Comparison of ENCODE assay signal across 10 cellular contexts in genomic region chr16:51577621-51578303, GRCh38.
DNase-seq lines count a peak whose midpoint lies in the region; ATAC-seq, FAIRE-seq and TF ChIP-seq lines count a peak whose summit lies in the region.
"Had no signal": no experiment of that assay in that cellular context is flagged by ENCODE, and none has a peak within 500 bp of the region (broad histone marks: within the 10 kb centered on the region; RNA-seq: fewer than 3 reads in every experiment).

No MANE protein-coding gene starts in this region.

- H3K79me2 ChIP-seq in endothelial cell of umbilical vein (ENCODE audit: control insufficient read depth, insufficient read depth, low read length) (no peaks in the 10 kb centered on the region), trophoblast cell (ENCODE audit: control insufficient read depth, insufficient read depth, low read length, poor library complexity) (no peaks in the 10 kb centered on the region)

- no peak overlapping the region for H3K27ac ChIP-seq in endothelial cell of umbilical vein (ENCODE audit: insufficient read depth, low read depth, low read length)
- no peak overlapping the region for H3K27ac ChIP-seq in trophoblast cell (ENCODE audit: low read depth, low read length)
- H3K27ac ChIP-seq in adrenal gland = no peak overlapping the region

- no peak overlapping the region for H3K18ac ChIP-seq in trophoblast cell (ENCODE audit: low read length)

- no peak overlapping the region for H4K12ac ChIP-seq in trophoblast cell (ENCODE audit: low read depth, low read length)

- BruUV-seq in endothelial cell of umbilical vein (replicated peaks; lab: Mats Ljungman, UMichigan) = no TSS peak

- no peak overlapping the region for H2BK120ac ChIP-seq in trophoblast cell (ENCODE audit: insufficient read depth, low read length, poor library complexity)

- intact Hi-C loops in endothelial cell of umbilical vein (cut with micrococcal nuclease) = no loop called here
- intact Hi-C loops in adrenal gland (cut with DNase I) = no loop called here

- TF ChIP-seq CTCF in endothelial cell of umbilical vein (IDR thresholded peaks at IDR 0.05; ENCODE audit: extremely low read depth in 1 of 2, insufficient read depth in 1 of 2, low read depth in 1 of 2, low read length in 2 of 2) (no peak), adrenal gland (IDR thresholded peaks at IDR 0.05) (no peak)

- TF ChIP-seq POLR2A in endothelial cell of umbilical vein (IDR thresholded peaks at IDR 0.05; ENCODE audit: low read depth, low read length) = no peak
- TF ChIP-seq POLR2A in adrenal gland (IDR thresholded peaks at IDR 0.05) = no peak

- H3K4me3 ChIP-seq in endothelial cell of umbilical vein (replicated peaks in 1 of 3; ENCODE audit: insufficient read depth in 1 of 3, low read depth in 1 of 3, low read length in 3 of 3) (no peak overlapping the region), trophoblast cell (ENCODE audit: low read depth, low read length) (no peak overlapping the region), adrenal gland (no peak overlapping the region)

- no peak overlapping the region for H4K8ac ChIP-seq in trophoblast cell (ENCODE audit: low read depth, low read length)

- H3K4me2 ChIP-seq in endothelial cell of umbilical vein (ENCODE audit: insufficient read depth, low read length) (peak overlapping the region; percentile 52), trophoblast cell (ENCODE audit: low read length) (peak overlapping the region; percentile 29)

- H2AK5ac ChIP-seq in trophoblast cell (ENCODE audit: low read length) = no peak overlapping the region

- no peak overlapping the region for H3K14ac ChIP-seq in trophoblast cell (ENCODE audit: low read length)

- peak overlapping the region; percentile 86 for H3K23ac ChIP-seq in trophoblast cell (ENCODE audit: low read length)

- peaks cover 8% of the 10 kb centered on the region for H3K4me1 ChIP-seq in endothelial cell of umbilical vein (ENCODE audit: control insufficient read depth, extremely low read depth, insufficient read depth, low read length)
- H3K4me1 ChIP-seq in trophoblast cell (ENCODE audit: control insufficient read depth in 1 of 2, insufficient read depth in 2 of 2, low read length in 2 of 2) = peaks cover 0 to 2% of the 10 kb centered on the region in 2 experiments
- H3K4me1 ChIP-seq in adrenal gland (replicated peaks in 1 of 2) = no peaks in the 10 kb centered on the region

- H3K9me3 ChIP-seq in endothelial cell of umbilical vein (replicated peaks; ENCODE audit: control insufficient read depth, insufficient read depth, low read length) (no peaks in the 10 kb centered on the region), trophoblast cell (ENCODE audit: insufficient read depth, low read depth, low read length) (no peaks in the 10 kb centered on the region), adrenal gland (replicated peaks in 1 of 3) (no peaks in the 10 kb centered on the region)

- ATAC-seq in GM21529 (IDR thresholded peaks at IDR 0.05; ENCODE audit: unreplicated experiment) = peak; percentile 49

- H3K79me1 ChIP-seq in trophoblast cell (ENCODE audit: low read length) = no peaks in the 10 kb centered on the region

- no peaks in the 10 kb centered on the region for H4K20me1 ChIP-seq in endothelial cell of umbilical vein (replicated peaks; ENCODE audit: control insufficient read depth, extremely low read depth, insufficient read depth, low read length)

- H3K27me3 ChIP-seq in endothelial cell of umbilical vein (ENCODE audit: control insufficient read depth in 2 of 2, insufficient read depth in 2 of 2, low read length in 2 of 2) (no peaks in the 10 kb centered on the region), trophoblast cell (ENCODE audit: insufficient read depth, low read length) (no peaks in the 10 kb centered on the region), adrenal gland (no peaks in the 10 kb centered on the region)

- peak overlapping the region; percentile 56 for H2AFZ ChIP-seq in endothelial cell of umbilical vein (ENCODE audit: low read depth, low read length)
- H2AFZ ChIP-seq in trophoblast cell (ENCODE audit: insufficient read depth, low read length, poor library complexity) = no peak overlapping the region

- no peak overlapping the region for H4K91ac ChIP-seq in trophoblast cell (ENCODE audit: low read depth, low read length)

- dilution Hi-C loops in endothelial cell of umbilical vein (cut with MboI; ENCODE audit: extremely low pct_ligation_motif_present, low sequenced_read_pairs) = no loop called here

- POLR2A ChIA-PET in endothelial cell of umbilical vein (lab: Charles Lee) = no interaction called here

- CTCF ChIA-PET in endothelial cell of umbilical vein (lab: Charles Lee) = no interaction called here

- H3K9ac ChIP-seq in endothelial cell of umbilical vein (replicated peaks; ENCODE audit: extremely low read depth, insufficient read depth, low read length) = no peak overlapping the region
- no peak overlapping the region for H3K9ac ChIP-seq in trophoblast cell (ENCODE audit: low read length)

- H3K36me3 ChIP-seq in endothelial cell of umbilical vein (ENCODE audit: control insufficient read depth in 2 of 2, extremely low read depth in 1 of 2, insufficient read depth in 2 of 2, low read length in 2 of 2) (no peaks in the 10 kb centered on the region), trophoblast cell (ENCODE audit: control insufficient read depth in 1 of 2, insufficient read depth in 2 of 2, low read length in 2 of 2) (no peaks in the 10 kb centered on the region), adrenal gland (replicated peaks in 1 of 2) (no peaks in the 10 kb centered on the region)

- FAIRE-seq in endothelial cell of umbilical vein (lab: Jason Lieb, UNC) = peak; percentile 33
- FAIRE-seq: GM19239 had no signal

- H3K9me1 ChIP-seq in endothelial cell of umbilical vein (replicated peaks; ENCODE audit: control insufficient read depth, extremely low read depth, insufficient read depth, low read length) = no peaks in the 10 kb centered on the region

- no CpG with 5 or more reads among the region's 8 CpGs for WGBS in trophoblast cell (ENCODE audit: extremely low coverage, insufficient coverage, insufficient read length)
- whole genome bisulfite sequencing in adrenal gland, 4 donors = 26 to 35% (median 28%) methylated on average over 8 of the region's 8 CpGs

- H2BK12ac ChIP-seq in trophoblast cell (ENCODE audit: low read length) = no peak overlapping the region

- DNase-seq in NCI-H187 treated with DMSO at 0.1 percent for 48 hours (lab: John Stamatoyannopoulos, UW) (peak; percentile 8), endothelial cell of umbilical vein (ENCODE audit: low read depth, low spot score) (peak; percentile 37), trophoblast cell (no peak), adrenal gland (no peak), T1000 (lab: John Stamatoyannopoulos, UW) (no peak)
- DNase-seq in stimulated activated CD4-positive, alpha-beta T cell treated with anti-CD3 and anti-CD28 coated beads, Interleukin-4, amount 100 ng/mL, for 24 hours = no peak
- DNase-seq: NCI-H524 treated with DMSO at 0.1 percent for 48 hours, right cardiac atrium had no signal

- H2BK5ac ChIP-seq in trophoblast cell (ENCODE audit: low read depth, low read length, poor library complexity) = no peak overlapping the region

- no peak overlapping the region for H3K4ac ChIP-seq in trophoblast cell (ENCODE audit: low read depth, low read length)

TF ChIP-seq in endothelial cell of umbilical vein, 7 proteins besides CTCF, POLR2A, EP300 and RAD21:
- no peak for TF ChIP-seq POLR2AphosphoS5 (IDR thresholded peaks at IDR 0.05; ENCODE audit: insufficient read depth, low read depth, low read length)
- no peak for TF ChIP-seq MYC (IDR thresholded peaks at IDR 0.05; ENCODE audit: low read depth, low read length)
- peak; percentile 28 for TF ChIP-seq FOS (IDR thresholded peaks at IDR 0.05; ENCODE audit: borderline replicate concordance, insufficient read depth, low read length)
- TF ChIP-seq JUN (IDR thresholded peaks at IDR 0.05; ENCODE audit: borderline replicate concordance, insufficient read depth, insufficient read length, low read depth) = no peak
- peak; percentile 32 for TF ChIP-seq GATA2 (IDR thresholded peaks at IDR 0.05; ENCODE audit: insufficient read depth, insufficient read length, low read depth, low read length)

Comparison
In these comparisons a context has a peak if more than half of its experiments do, and no peak if none do; other contexts are left out.
1. DNase-seq: peak in NCI-H187 treated with DMSO at 0.1 percent for 48 hours (single experiment) and endothelial cell of umbilical vein (single experiment); none in trophoblast cell (0 of 2), adrenal gland (0 of 7), T1000 (single experiment) and stimulated activated CD4-positive, alpha-beta T cell treated with anti-CD3 and anti-CD28 coated beads, Interleukin-4, amount 100 ng/mL, for 24 hours (single experiment).